Comparison of ENCODE assay signal across 1 cellular context in genomic region chr19:46033401-46033800, GRCh38.
TF ChIP-seq lines count a peak whose summit lies in the region.

No MANE protein-coding gene starts in this region.

TF ChIP-seq in HepG2, 621 proteins besides CTCF, POLR2A, EP300 and RAD21:
- TF ChIP-seq KMT2A (CRISPR knock-in tag; IDR thresholded peaks at IDR 0.05), result no peak
- TF ChIP-seq PRDM4 (CRISPR knock-in tag; IDR thresholded peaks at IDR 0.05; ENCODE audit: borderline replicate concordance), result no peak
- peak; percentile 18 for TF ChIP-seq AGO2 (optimal IDR thresholded peaks at IDR 0.05; ENCODE audit: low read depth, low read length)
